9 cellular contexts compared by ENCODE assay signal in genomic region chr3:112531358-112531781, GRCh38.
DNase-seq lines count a peak whose midpoint lies in the region; ATAC-seq and TF ChIP-seq lines count a peak whose summit lies in the region.
"Had no signal": no experiment of that assay in that cellular context is flagged by ENCODE, and none has a peak within 500 bp of the region (broad histone marks: within the 10 kb centered on the region; RNA-seq: fewer than 3 reads in every experiment).

No MANE protein-coding gene starts in this region.

- peak; percentile 63 for TF ChIP-seq CTCF in DND-41 (IDR thresholded peaks at IDR 0.05; ENCODE audit: borderline replicate concordance, extremely low read depth, low read length, poor library complexity, severe bottlenecking)
- TF ChIP-seq CTCF in astrocyte of the cerebellum (IDR thresholded peaks at IDR 0.05; ENCODE audit: low read depth, low read length, missing control alignments) = no peak

- H3K36me3 ChIP-seq in DND-41 (ENCODE audit: insufficient read depth, low read length) = peaks cover 86% of the 10 kb centered on the region

- H3K79me2 ChIP-seq in DND-41 (ENCODE audit: insufficient read depth, low read length) = no peaks in the 10 kb centered on the region

- no peak overlapping the region for H2AFZ ChIP-seq in DND-41 (ENCODE audit: low read depth, low read length)

- no peak overlapping the region for H3K4me2 ChIP-seq in DND-41 (ENCODE audit: insufficient read depth, low read length)

- H3K27ac ChIP-seq in DND-41 (ENCODE audit: low read length) = no peak overlapping the region

- no peaks in the 10 kb centered on the region for H3K4me1 ChIP-seq in DND-41 (ENCODE audit: insufficient read depth, low read length)

- H3K4me3 ChIP-seq in DND-41 (ENCODE audit: low read depth in 1 of 2, low read length in 2 of 2) = no peak overlapping the region
- no peak overlapping the region for H3K4me3 ChIP-seq in astrocyte of the cerebellum (ENCODE audit: low read depth, low read length)

- DNase-seq in DND-41 (no peak), Kasumi-1 (lab: John Stamatoyannopoulos, UW) (peak; percentile 63 to 77), astrocyte of the cerebellum (ENCODE audit: low read depth) (peak; percentile 43), left kidney (ENCODE audit: low read depth, low spot score) (peak; percentile 39), NCI-H2029 (lab: John Stamatoyannopoulos, UW) (no peak), GOT3 (lab: John Stamatoyannopoulos, UW) (no peak)

- ATAC-seq in DND-41 (ENCODE audit: insufficient read depth, low read depth) (peak; percentile 62), HG03139 (IDR thresholded peaks at IDR 0.05; ENCODE audit: unreplicated experiment) (no peak), HG03439 (IDR thresholded peaks at IDR 0.05; ENCODE audit: unreplicated experiment) (no peak)
- ATAC-seq: naive thymus-derived CD8-positive, alpha-beta T cell had no signal

- no peaks in the 10 kb centered on the region for H4K20me1 ChIP-seq in DND-41 (ENCODE audit: insufficient read depth, low read length)

- in situ Hi-C loops in astrocyte of the cerebellum (cut with HindIII; ENCODE audit: low sequenced_read_pairs) = loop anchor here (25.0 kb wide), 1 partner anchor 419 kb away; no protein-coding TSS in a partner anchor

- no peak overlapping the region for H3K9ac ChIP-seq in DND-41 (ENCODE audit: low read depth, low read length)

- H3K9me3 ChIP-seq in DND-41 (ENCODE audit: insufficient read depth, low read length, severe bottlenecking) = no peaks in the 10 kb centered on the region

- H3K27me3 ChIP-seq in DND-41 (ENCODE audit: insufficient read depth, low read length, poor library complexity) = no peaks in the 10 kb centered on the region

Comparison
In these comparisons a context has a peak if more than half of its experiments do, and no peak if none do; other contexts are left out.
1. DNase-seq: peak in Kasumi-1 (2 of 2), astrocyte of the cerebellum (single experiment) and left kidney (single experiment); none in DND-41 (single experiment), NCI-H2029 (single experiment) and GOT3 (single experiment).